In genomic region chr9:121558423-121558950, GRCh38 we compare ENCODE assay signal across 9 cellular contexts. TPM values are rescaled to one million over a fixed set of nuclear protein-coding genes. Genes with fewer than 3 reads are reported as not detected.
DNase-seq lines count a peak whose midpoint lies in the region; ATAC-seq and TF ChIP-seq lines count a peak whose summit lies in the region.
"Had no signal": no experiment of that assay in that cellular context is flagged by ENCODE, and none has a peak within 500 bp of the region (broad histone marks: within the 10 kb centered on the region; RNA-seq: fewer than 3 reads in every experiment).

No MANE protein-coding gene starts in this region.

- H3K4me3 Mint-ChIP-seq in central memory CD8-positive, alpha-beta T cell = no peak overlapping the region

- peak overlapping the region; percentile 86 for H3K4me2 ChIP-seq in Loucy (ENCODE audit: low read depth, low read length, poor library complexity, severe bottlenecking)

- H3K4me3 ChIP-seq in Loucy (ENCODE audit: low read length, poor library complexity, severe bottlenecking) = peak overlapping the region; percentile 57
- H3K4me3 ChIP-seq in lower lobe of right lung = no peak overlapping the region
- peak overlapping the region in 1 of 5 donors; percentile 11 for H3K4me3 ChIP-seq in subcutaneous abdominal adipose tissue (ENCODE audit: low read depth in 1 of 5, low read length in 5 of 5)

- no peaks in the 10 kb centered on the region for H3K9me3 Mint-ChIP-seq in central memory CD8-positive, alpha-beta T cell

- H3K9ac ChIP-seq in Loucy (ENCODE audit: low read depth, low read length, poor library complexity, severe bottlenecking) = peak overlapping the region; percentile 14
- H3K9ac ChIP-seq in subcutaneous abdominal adipose tissue (ENCODE audit: low read length in 5 of 5) = peak overlapping the region in 4 of 5 donors; percentile 39 to 71 (median 57)

- peak overlapping the region; percentile 61 for H3K27ac ChIP-seq in lower lobe of right lung
- H3K27ac ChIP-seq in subcutaneous abdominal adipose tissue (ENCODE audit: low read depth, low read length) = peak overlapping the region; percentile 94

- no peaks in the 10 kb centered on the region for H3K9me2 ChIP-seq in Loucy (replicated peaks; ENCODE audit: low read depth, low read length)

- no peaks in the 10 kb centered on the region for H3K79me2 ChIP-seq in Loucy (ENCODE audit: insufficient read depth, low read length)

- peaks cover 36% of the 10 kb centered on the region for H3K4me1 ChIP-seq in Loucy (ENCODE audit: insufficient read depth, low read length, poor library complexity, severe bottlenecking)
- H3K4me1 ChIP-seq in lower lobe of right lung = peaks cover 26% of the 10 kb centered on the region
- H3K4me1 ChIP-seq in subcutaneous abdominal adipose tissue (ENCODE audit: control insufficient read depth in 5 of 5, insufficient read depth in 5 of 5, low read length in 5 of 5) = peaks cover 24 to 57% (median 46%) of the 10 kb centered on the region in 5 donors

- no peak for DNase-seq in central memory CD8-positive, alpha-beta T cell (ENCODE audit: low spot score in 2 of 2)
- DNase-seq in lower lobe of right lung = no peak
- no peak for DNase-seq in activated gamma-delta T cell (lab: John Stamatoyannopoulos, UW)
- DNase-seq: NCI-H1105, SW 1271 had no signal

- H4K20me1 ChIP-seq in Loucy (ENCODE audit: insufficient read depth, low read length, poor library complexity, severe bottlenecking) = no peaks in the 10 kb centered on the region

- H3F3A ChIP-seq in Loucy (ENCODE audit: low read depth) = no peaks in the 10 kb centered on the region

- no peaks in the 10 kb centered on the region for H3K4me1 Mint-ChIP-seq in central memory CD8-positive, alpha-beta T cell

- H3K36me3 ChIP-seq in Loucy (ENCODE audit: insufficient read depth, low read length) = no peaks in the 10 kb centered on the region
- H3K36me3 ChIP-seq in lower lobe of right lung = no peaks in the 10 kb centered on the region
- no peaks in the 10 kb centered on the region for H3K36me3 ChIP-seq in subcutaneous abdominal adipose tissue (ENCODE audit: control insufficient read depth in 5 of 5, insufficient read depth in 5 of 5, low read length in 5 of 5)

- ATAC-seq in central memory CD8-positive, alpha-beta T cell (replicated peaks; ENCODE audit: extremely low read depth, poor library complexity, severe bottlenecking) = no peak
- no peak for ATAC-seq in lower lobe of right lung
- no peak for ATAC-seq in HG02981 (IDR thresholded peaks at IDR 0.05; ENCODE audit: unreplicated experiment)
- ATAC-seq in HG03097 (IDR thresholded peaks at IDR 0.05; ENCODE audit: low FRiP score, unreplicated experiment) = no peak

- intact Hi-C loops in lower lobe of right lung (cut with DNase I) = no loop called here

- H3K27ac Mint-ChIP-seq in central memory CD8-positive, alpha-beta T cell (ENCODE audit: low read depth) = peak overlapping the region; percentile 35

- peaks cover 9% of the 10 kb centered on the region for H3K27me3 Mint-ChIP-seq in central memory CD8-positive, alpha-beta T cell

- no peaks in the 10 kb centered on the region for H3K9me3 ChIP-seq in Loucy (ENCODE audit: insufficient read depth, low read depth, low read length)
- H3K9me3 ChIP-seq in lower lobe of right lung = no peaks in the 10 kb centered on the region
- no peaks in the 10 kb centered on the region for H3K9me3 ChIP-seq in subcutaneous abdominal adipose tissue (ENCODE audit: control insufficient read depth in 5 of 5, low read length in 5 of 5)

- no peaks in the 10 kb centered on the region for H3K27me3 ChIP-seq in Loucy (ENCODE audit: insufficient read depth, low read length, poor library complexity, severe bottlenecking)
- H3K27me3 ChIP-seq in lower lobe of right lung (ENCODE audit: low read depth) = no peaks in the 10 kb centered on the region
- H3K27me3 ChIP-seq in subcutaneous abdominal adipose tissue (ENCODE audit: control insufficient read depth in 5 of 5, insufficient read depth in 4 of 5, low read length in 5 of 5) = peaks cover 0 to 3% (median 0%) of the 10 kb centered on the region in 5 donors

- no peak for TF ChIP-seq CTCF in Loucy (conservative IDR thresholded peaks at IDR 0.05; ENCODE audit: low read length)
- no peak for TF ChIP-seq CTCF in lower lobe of right lung (IDR thresholded peaks at IDR 0.05)

- H3K36me3 Mint-ChIP-seq in central memory CD8-positive, alpha-beta T cell (ENCODE audit: insufficient read depth) = no peaks in the 10 kb centered on the region

- no peak overlapping the region for H2AFZ ChIP-seq in Loucy (ENCODE audit: low read length)

RNA-seq across cellular contexts. Expression of gene GGTA1, which starts 58.8 kb away (rescaled TPM):
- total RNA-seq in lower lobe of right lung = 14.0 TPM
